ENCODE assay signal across 26 cellular contexts in genomic region chr18:44997139-44997538, GRCh38.
"Had no signal": no experiment of that assay in that cellular context is flagged by ENCODE, and none has a peak within 500 bp of the region (broad histone marks: within the 10 kb centered on the region; RNA-seq: fewer than 3 reads in every experiment).

No MANE protein-coding gene starts in this region.

- H3K4me2 ChIP-seq: SK-N-SH had no signal

- H3K27ac Mint-ChIP-seq: T-helper 17 cell had no signal

- H3K9ac ChIP-seq: SK-N-SH had no signal

- H3K4me1 Mint-ChIP-seq: T-helper 17 cell had no signal

- H3K27ac ChIP-seq: RWPE1 had no signal

- H3K27me3 ChIP-seq: MG63 had no signal

- DNase-seq: IMR-90, Karpas-422, KG1, MG63, NCI-H1092, NCI-H1105 treated with DMSO at 0.1 percent for 48 hours, NCI-H1417 treated with DMSO at 0.1 percent for 48 hours, NCI-H146, NCI-H1694 treated with DMSO at 0.1 percent for 48 hours, NCI-H1930, NCI-H2081, NCI-H2107, NCI-H2171 treated with DMSO at 0.1 percent for 48 hours, NCI-H345, NCI-H446 treated with DMSO at 0.1 percent for 48 hours, NCI-H510A treated with DMSO at 0.1 percent for 48 hours, NCI-H526, PC-3, SHP77, SK-N-SH, SW 1271, T-helper 1 cell, T-helper 17 cell had no signal

- ATAC-seq: HepG2, Panc1, PC-3, T-helper 17 cell had no signal

- H3K27me3 Mint-ChIP-seq: T-helper 17 cell had no signal

- H3K4me3 Mint-ChIP-seq: T-helper 17 cell had no signal

- H3K9me3 ChIP-seq: MG63, SK-N-SH had no signal
